Comparison of ENCODE assay signal across 14 cellular contexts in genomic region chr3:76664816-76665215, GRCh38.
DNase-seq lines count a peak whose midpoint lies in the region; ATAC-seq lines count a peak whose summit lies in the region.
"Had no signal": no experiment of that assay in that cellular context is flagged by ENCODE, and none has a peak within 500 bp of the region (broad histone marks: within the 10 kb centered on the region; RNA-seq: fewer than 3 reads in every experiment).

No MANE protein-coding gene starts in this region.

- no peaks in the 10 kb centered on the region for H3K9me3 ChIP-seq in adipocyte (ENCODE audit: control insufficient read depth, low read length)
- no peaks in the 10 kb centered on the region for H3K9me3 ChIP-seq in right cardiac atrium (ENCODE audit: control insufficient read depth, low read length)

- H3K27me3 ChIP-seq in adipocyte (replicated peaks; ENCODE audit: control insufficient read depth, insufficient read depth, low read length) (no peaks in the 10 kb centered on the region), right cardiac atrium (ENCODE audit: control insufficient read depth, insufficient read depth) (no peaks in the 10 kb centered on the region)
- H3K27me3 ChIP-seq: BLaER1 treated with 17β-estradiol and CSF1 and Interleukin-3, amounts not matched to agents 10 nM and 100 nM had no signal

- no peak for ATAC-seq in HG03342 (IDR thresholded peaks at IDR 0.05; ENCODE audit: unreplicated experiment)
- no peak for ATAC-seq in right cardiac atrium
- ATAC-seq in GM19324 (IDR thresholded peaks at IDR 0.05; ENCODE audit: low FRiP score, unreplicated experiment), result no peak
- ATAC-seq: CD8-positive, alpha-beta T cell; HCT116 had no signal

- no peak overlapping the region for H3K9ac ChIP-seq in adipocyte (ENCODE audit: low read length)
- H3K9ac ChIP-seq: BLaER1 treated with 17β-estradiol and CSF1 and Interleukin-3, amounts not matched to agents 10 nM and 100 nM had no signal

- intact Hi-C loops in right cardiac atrium (cut with DNase I), result no loop called here

- no peaks in the 10 kb centered on the region for H3K36me3 ChIP-seq in adipocyte (ENCODE audit: control insufficient read depth, insufficient read depth, low read length, severe bottlenecking)
- H3K36me3 ChIP-seq: BLaER1 treated with 17β-estradiol and CSF1 and Interleukin-3, amounts not matched to agents 10 nM and 100 nM had no signal

- no peaks in the 10 kb centered on the region for H3K4me1 ChIP-seq in adipocyte (ENCODE audit: control insufficient read depth, insufficient read depth, low read length)
- H3K4me1 ChIP-seq in right cardiac atrium (ENCODE audit: control insufficient read depth, insufficient read depth, low read length), result no peaks in the 10 kb centered on the region

- peak; percentile 59 for DNase-seq in HS-27A (ENCODE audit: low read depth)
- peak; percentile 30 for DNase-seq in adipocyte (ENCODE audit: low read depth)
- peak; percentile 41 for DNase-seq in dedifferentiated amniotic fluid mesenchymal stem cell (ENCODE audit: extremely low spot score)
- DNase-seq in right cardiac atrium, result no peak
- no peak for DNase-seq in caudate nucleus (lab: John Stamatoyannopoulos, UW)
- DNase-seq: Calu3; CD8-positive, alpha-beta T cell; DMS79 treated with DMSO at 0.1 percent for 48 hours; GF-D8; HFFc6 had no signal

- WGBS in right cardiac atrium, result 88% methylated on average over 3 of the region's 3 CpGs

- H3K27ac ChIP-seq in right cardiac atrium (ENCODE audit: low read length) (no peak overlapping the region), caudate nucleus (ENCODE audit: low read depth, low read length) (no peak overlapping the region)

- H3K4me3 ChIP-seq in adipocyte (ENCODE audit: low read length), result no peak overlapping the region
- no peak overlapping the region for H3K4me3 ChIP-seq in right cardiac atrium (ENCODE audit: low read length)
- H3K4me3 ChIP-seq: BLaER1 treated with 17β-estradiol and CSF1 and Interleukin-3, amounts not matched to agents 10 nM and 100 nM had no signal

Comparison
In these comparisons a context has a peak if more than half of its experiments do, and no peak if none do; other contexts are left out.
1. DNase-seq: peak in HS-27A (single experiment), adipocyte (single experiment) and dedifferentiated amniotic fluid mesenchymal stem cell (single experiment); none in right cardiac atrium (0 of 3) and caudate nucleus (0 of 61).